Comparison of ENCODE assay signal across 8 cellular contexts in genomic region chr19:4867534-4868285, GRCh38. TPM values are rescaled to one million over a fixed set of nuclear protein-coding genes. Genes with fewer than 3 reads are reported as not detected.
DNase-seq lines count a peak whose midpoint lies in the region; ATAC-seq and TF ChIP-seq lines count a peak whose summit lies in the region.

PLIN3 (minus strand) TSS chr19:4867667; CDS start chr19:4861394, 6,273 bp downstream.

- H3K4me1 ChIP-seq in heart left ventricle (peaks cover 0 to 35% (median 9%) of the 10 kb centered on the region in 12 donors), transverse colon (peaks cover 0 to 27% (median 13%) of the 10 kb centered on the region in 4 donors)

- H3K4me3 ChIP-seq in heart left ventricle, result peak within 1 kb of the TSS; percentile 53 to 92 (median 80)
- H3K4me3 ChIP-seq in transverse colon, result peak within 1 kb of the TSS; percentile 75 to 92 (median 83)

- WGBS in adipose tissue, 3 donors, result 3 to 4% (median 4%) methylated on average over 45 to 46 of the region's 46 CpGs
- 7 to 24% (median 15%) methylated on average over 15 to 46 of the region's 46 CpGs for WGBS in heart left ventricle, 4 donors
- 7% methylated on average over 39 of the region's 46 CpGs; no CpG with 5 or more reads in 1 of the 2 donors for WGBS in transverse colon (ENCODE audit: low coverage in 1 of 2), 2 donors

- H3K27me3 ChIP-seq in heart left ventricle (no peaks in the 10 kb centered on the region), transverse colon (no peaks in the 10 kb centered on the region)

- ATAC-seq in GM21526 (IDR thresholded peaks at IDR 0.05; ENCODE audit: low FRiP score, unreplicated experiment) (peak; percentile 60), heart left ventricle (peak; percentile 96 to 99 (median 98))

- intact Hi-C loops in heart left ventricle (cut with DNase I) (loop anchor here in 3 of 10 donors (2.0 to 5.0 kb wide), 2 partner anchors 100 to 163 kb away; partner anchors contain the start of gene KDM4B (in 2 of the 3)), posterior cingulate gyrus (cut with DNase I) (no loop called here), transverse colon (cut with DNase I; ENCODE audit: low total_unique reads) (no loop called here)

- no peaks in the 10 kb centered on the region for H3K9me3 ChIP-seq in heart left ventricle
- no peaks in the 10 kb centered on the region for H3K9me3 ChIP-seq in transverse colon

- TF ChIP-seq POLR2A in heart left ventricle (IDR thresholded peaks at IDR 0.05), result peak in 1 of 2 donors; percentile 66
- TF ChIP-seq POLR2A in transverse colon (IDR thresholded peaks at IDR 0.05), result peak; percentile 67

- no peak for TF ChIP-seq EP300 in transverse colon (IDR thresholded peaks at IDR 0.05; ENCODE audit: low read depth)

- TF ChIP-seq CTCF in heart left ventricle (IDR thresholded peaks at IDR 0.05), result no peak
- TF ChIP-seq CTCF in transverse colon (IDR thresholded peaks at IDR 0.05), result no peak

- peaks cover 0 to 3% (median 0%) of the 10 kb centered on the region in 9 donors for H3K36me3 ChIP-seq in heart left ventricle
- H3K36me3 ChIP-seq in transverse colon, result no peaks in the 10 kb centered on the region

- in situ Hi-C loops in KBM-7 (cut with MboI; ENCODE audit: low pct_unique_long_range_greater_than_20kb, low sequenced_read_pairs) (no loop called here), transverse colon (cut with MboI; ENCODE audit: low pct_ligation_motif_present in 1 of 4, low pct_unique_long_range_greater_than_20kb in 1 of 4, low sequenced_read_pairs in 3 of 4) (loop anchor here in 1 of 4 donors (25.0 kb wide), 1 partner anchor 170 kb away; no protein-coding TSS in a partner anchor)

- DNase-seq in DMS 273 treated with DMSO at 0.1 percent for 48 hours (lab: John Stamatoyannopoulos, UW) (peak; percentile 80), KBM-7 (peak; percentile 90), T-helper 1 cell (peak; percentile 81 to 91 (median 82)), heart left ventricle (peak; percentile 97 to 98 (median 97)), posterior cingulate gyrus (peak; percentile 83 to 98 (median 92)), transverse colon (peak; percentile 98)

- H3K27ac ChIP-seq in adipose tissue (ENCODE audit: low read depth, low read length), result no peak within 1 kb of the TSS
- H3K27ac ChIP-seq in heart left ventricle, result peak within 1 kb of the TSS in 11 of 12 donors; percentile 55 to 93 (median 82)
- peak within 1 kb of the TSS; percentile 88 to 94 (median 90) for H3K27ac ChIP-seq in transverse colon

RNA-seq across cellular contexts. Expression of gene PLIN3, which starts in this region (rescaled TPM):
- 10 to 100 TPM; 22.0 to 55.5 (median 46.2) TPM for polyA plus RNA-seq in adipose tissue
- total RNA-seq in heart left ventricle, result 10 to 100 TPM; 17.4 to 70.9 (median 22.9) TPM
- 100 to 1,000 TPM in 1 of 2 donors, 1 to 10 TPM in 1; 10.0 to 102 TPM for polyA plus RNA-seq in heart left ventricle
- total RNA-seq in transverse colon, result 10 to 100 TPM; 27.5 to 85.5 (median 77.1) TPM
